ENCODE assay signal across 8 cellular contexts in genomic region chr3:9916346-9916733, GRCh38. TPM values are rescaled to one million over a fixed set of nuclear protein-coding genes. Genes with fewer than 3 reads are reported as not detected.
DNase-seq lines count a peak whose midpoint lies in the region; ATAC-seq lines count a peak whose summit lies in the region.

No MANE protein-coding gene starts in this region.

- peaks cover 12 to 48% (median 43%) of the 10 kb centered on the region in 5 donors for H3K4me1 ChIP-seq in subcutaneous abdominal adipose tissue (ENCODE audit: control insufficient read depth in 5 of 5, insufficient read depth in 5 of 5, low read length in 5 of 5)

- H3K4me3 ChIP-seq in iPS-18c (ENCODE audit: insufficient read depth, low read depth, low read length) (peak overlapping the region; percentile 36), subcutaneous abdominal adipose tissue (ENCODE audit: low read depth in 1 of 5, low read length in 5 of 5) (peak overlapping the region; percentile 67 to 82 (median 76))

- H3K27ac ChIP-seq in subcutaneous abdominal adipose tissue (ENCODE audit: low read depth, low read length): peak overlapping the region; percentile 95

- peak overlapping the region; percentile 51 to 85 (median 71) for H3K9ac ChIP-seq in subcutaneous abdominal adipose tissue (ENCODE audit: low read length in 5 of 5)

- peak overlapping the region; percentile 39 for H3K4me3 Mint-ChIP-seq in activated naive CD8-positive, alpha-beta T cell treated with anti-CD3 and anti-CD28 coated beads, Interleukin-2, amount 10 ng/mL, durations not matched to agents 7 days and 5 days

- no peaks in the 10 kb centered on the region for H3K9me3 Mint-ChIP-seq in activated naive CD8-positive, alpha-beta T cell treated with anti-CD3 and anti-CD28 coated beads, Interleukin-2, amount 10 ng/mL, durations not matched to agents 7 days and 5 days

- no peaks in the 10 kb centered on the region for H3K9me3 ChIP-seq in iPS-18c (ENCODE audit: control insufficient read depth, insufficient read depth, low read length)
- H3K9me3 ChIP-seq in subcutaneous abdominal adipose tissue (ENCODE audit: control insufficient read depth in 5 of 5, low read length in 5 of 5): no peaks in the 10 kb centered on the region

- no peak overlapping the region for H3K27ac Mint-ChIP-seq in activated naive CD8-positive, alpha-beta T cell treated with anti-CD3 and anti-CD28 coated beads, Interleukin-2, amount 10 ng/mL, durations not matched to agents 7 days and 5 days

- ATAC-seq in activated naive CD8-positive, alpha-beta T cell treated with anti-CD3 and anti-CD28 coated beads, Interleukin-2, amount 10 ng/mL, durations not matched to agents 7 days and 5 days (ENCODE audit: low read depth): no peak
- no peak for ATAC-seq in HG02588 (IDR thresholded peaks at IDR 0.05; ENCODE audit: unreplicated experiment)

- peaks cover 0 to 19% (median 5%) of the 10 kb centered on the region in 5 donors for H3K36me3 ChIP-seq in subcutaneous abdominal adipose tissue (ENCODE audit: control insufficient read depth in 5 of 5, insufficient read depth in 5 of 5, low read length in 5 of 5)

- peaks cover 11% of the 10 kb centered on the region for H3K27me3 Mint-ChIP-seq in activated naive CD8-positive, alpha-beta T cell treated with anti-CD3 and anti-CD28 coated beads, Interleukin-2, amount 10 ng/mL, durations not matched to agents 7 days and 5 days

- peak; percentile 38 for DNase-seq in NCI-H2171 treated with DMSO at 0.1 percent for 48 hours (lab: John Stamatoyannopoulos, UW)
- no peak for DNase-seq in NCI-H2171 (lab: John Stamatoyannopoulos, UW)
- no peak for DNase-seq in activated naive CD8-positive, alpha-beta T cell treated with anti-CD3 and anti-CD28 coated beads, Interleukin-2, amount 10 ng/mL, durations not matched to agents 7 days and 5 days
- DNase-seq in cortex of kidney (lab: John Stamatoyannopoulos, UW): no peak
- DNase-seq in NOMO-1 treated with dmso at 0.1 percent for 144 hours (lab: John Stamatoyannopoulos, UW; ENCODE audit: unreplicated experiment): no peak

- POLR2A ChIA-PET in activated naive CD8-positive, alpha-beta T cell treated with anti-CD3 and anti-CD28 coated beads, Interleukin-2, amount 10 ng/mL, durations not matched to agents 7 days and 5 days (lab: Charles Lee): interaction anchor here (1.0 to 3.0 kb wide), 3 partner anchors 14 to 21 kb away, joined by 3 to 16 read pairs (median 4); partner anchors contain the start of genes CRELD1 and IL17RE

- peaks cover 13% of the 10 kb centered on the region for H3K4me1 Mint-ChIP-seq in activated naive CD8-positive, alpha-beta T cell treated with anti-CD3 and anti-CD28 coated beads, Interleukin-2, amount 10 ng/mL, durations not matched to agents 7 days and 5 days

- peaks cover 2% of the 10 kb centered on the region for H3K36me3 Mint-ChIP-seq in activated naive CD8-positive, alpha-beta T cell treated with anti-CD3 and anti-CD28 coated beads, Interleukin-2, amount 10 ng/mL, durations not matched to agents 7 days and 5 days

- no peaks in the 10 kb centered on the region for H3K27me3 ChIP-seq in subcutaneous abdominal adipose tissue (ENCODE audit: control insufficient read depth in 5 of 5, insufficient read depth in 4 of 5, low read length in 5 of 5)

RNA-seq across cellular contexts. Expression of gene IL17RC, which starts 0.6 kb away (rescaled TPM):
- under 1 TPM in 1 of 2 experiments, not detected in 1; 0.22 TPM for total RNA-seq in activated naive CD8-positive, alpha-beta T cell treated with anti-CD3 and anti-CD28 coated beads, Interleukin-2, amount 10 ng/mL, durations not matched to agents 7 days and 5 days

RNA-seq across cellular contexts. Expression of gene IL17RE, which starts 13.7 kb away (rescaled TPM):
- 1 to 10 TPM in 1 of 2 experiments, under 1 TPM in 1; 0.94 to 1.1 TPM for total RNA-seq in activated naive CD8-positive, alpha-beta T cell treated with anti-CD3 and anti-CD28 coated beads, Interleukin-2, amount 10 ng/mL, durations not matched to agents 7 days and 5 days

RNA-seq across cellular contexts. Expression of gene CRELD1, which starts 17.3 kb away (rescaled TPM):
- total RNA-seq in activated naive CD8-positive, alpha-beta T cell treated with anti-CD3 and anti-CD28 coated beads, Interleukin-2, amount 10 ng/mL, durations not matched to agents 7 days and 5 days: 10 to 100 TPM; 26.2 to 29.3 TPM

RNA-seq across cellular contexts. Expression of gene JAGN1, which starts 25.9 kb away (rescaled TPM):
- total RNA-seq in activated naive CD8-positive, alpha-beta T cell treated with anti-CD3 and anti-CD28 coated beads, Interleukin-2, amount 10 ng/mL, durations not matched to agents 7 days and 5 days: 10 to 100 TPM; 31.5 to 34.2 TPM

RNA-seq across cellular contexts. Expression of gene PRRT3, which starts 35.9 kb away (rescaled TPM):
- total RNA-seq in activated naive CD8-positive, alpha-beta T cell treated with anti-CD3 and anti-CD28 coated beads, Interleukin-2, amount 10 ng/mL, durations not matched to agents 7 days and 5 days: 1 to 10 TPM; 5.3 to 5.9 TPM
